1 cellular context compared by ENCODE assay signal in the genomic region with DNA sequence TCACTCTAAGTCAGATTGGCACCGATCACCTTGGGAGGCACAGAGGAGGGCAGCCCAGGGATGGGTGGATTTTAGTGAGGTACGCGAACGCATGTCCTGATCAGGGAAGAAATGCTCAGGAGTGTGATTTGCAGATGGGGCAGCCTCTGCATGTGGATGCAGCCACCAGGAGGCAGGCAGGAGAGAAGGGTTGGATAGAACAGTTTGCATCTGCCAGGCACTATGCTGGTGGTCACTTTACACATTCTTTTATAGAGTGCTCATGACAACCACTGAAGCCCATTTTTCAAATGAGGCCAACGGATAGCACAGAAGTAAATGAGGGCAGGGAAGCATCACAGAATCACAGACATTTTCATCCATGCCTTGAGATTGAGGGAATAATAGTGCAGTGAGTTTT.
TF ChIP-seq lines count a peak whose summit lies in the region.

No MANE protein-coding gene starts in this region.

TF ChIP-seq in H1, 55 proteins besides CTCF, POLR2A, EP300 and RAD21:
- no peak for TF ChIP-seq SIX5 (IDR thresholded peaks at IDR 0.05; ENCODE audit: low read depth, low read length)
- no peak for TF ChIP-seq SP1 (IDR thresholded peaks at IDR 0.05; ENCODE audit: low read depth, low read length)
- no peak for TF ChIP-seq RXRA (IDR thresholded peaks at IDR 0.05; ENCODE audit: insufficient read depth, low read depth, low read length)
- TF ChIP-seq, protein P1, sequence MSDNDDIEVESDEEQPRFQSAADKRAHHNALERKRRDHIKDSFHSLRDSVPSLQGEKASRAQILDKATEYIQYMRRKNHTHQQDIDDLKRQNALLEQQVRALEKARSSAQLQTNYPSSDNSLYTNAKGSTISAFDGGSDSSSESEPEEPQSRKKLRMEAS (IDR thresholded peaks at IDR 0.05) = 0 out of 2 replicates have a peak, but pooled peaks have one; percentile 19
